In the genomic region with DNA sequence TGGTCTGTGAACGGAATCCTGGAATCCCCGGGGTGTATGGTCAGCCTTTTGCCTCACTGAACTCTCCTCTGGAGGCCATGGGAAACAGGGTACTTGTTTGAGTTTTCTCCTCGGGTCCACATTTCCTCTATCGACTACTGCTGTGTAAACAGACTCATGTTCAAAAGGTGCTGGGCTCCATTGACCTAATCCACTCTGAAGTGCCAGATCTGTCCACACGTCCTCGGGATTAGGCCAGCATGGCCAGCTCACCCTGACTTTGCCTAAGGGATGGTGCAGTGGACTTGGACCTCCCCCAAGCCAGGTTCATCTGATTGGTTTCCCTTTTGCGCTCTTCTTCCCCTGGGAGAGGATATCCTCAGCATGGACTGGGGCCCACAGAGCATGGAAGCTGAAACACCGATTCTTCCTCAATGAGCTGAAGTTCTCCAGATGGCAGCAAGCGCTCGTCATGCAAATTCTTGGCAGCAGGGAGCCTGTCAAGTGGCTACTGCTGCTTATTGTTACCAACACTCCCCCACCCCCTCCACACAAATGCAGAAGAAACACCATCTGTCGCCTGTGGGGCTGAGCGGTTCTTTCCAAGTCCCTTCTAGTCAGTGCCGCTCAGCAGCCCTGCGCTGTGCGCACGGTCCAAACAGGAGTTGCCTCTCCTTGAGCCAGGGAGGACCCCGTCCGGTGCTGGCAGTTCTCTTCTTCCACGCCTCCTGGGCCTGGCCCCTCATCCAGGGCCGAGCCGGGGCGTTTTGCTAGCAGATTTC, we compare ENCODE assay signal across 8 cellular contexts.
DNase-seq lines count a peak whose midpoint lies in the region; ATAC-seq and TF ChIP-seq lines count a peak whose summit lies in the region.

No MANE protein-coding gene starts in this region.

- DNase-seq in Peyer's patch (peak; percentile 51 to 74 (median 52)), fibroblast of mammary gland (ENCODE audit: low read depth) (peak; percentile 98), myocyte (ENCODE audit: low read depth) (peak; percentile 97), T-helper 9 cell (no peak), SKM-1 treated with dmso at 0.1 percent for 144 hours (lab: John Stamatoyannopoulos, UW; ENCODE audit: unreplicated experiment) (no peak)

- H3K36me3 ChIP-seq in Peyer's patch, result no peaks in the 10 kb centered on the region

- peak overlapping the region in 3 of 4 donors; percentile 44 to 75 (median 52) for H3K27ac ChIP-seq in Peyer's patch

- H3K4me3 ChIP-seq in Peyer's patch (peak overlapping the region in 3 of 4 donors; percentile 2 to 26 (median 13)), fibroblast of mammary gland (ENCODE audit: control insufficient read depth, low read depth, low read length) (no peak overlapping the region)

- TF ChIP-seq CTCF in Peyer's patch (IDR thresholded peaks at IDR 0.05) (no peak), fibroblast of mammary gland (conservative IDR thresholded peaks at IDR 0.05; ENCODE audit: control insufficient read depth, insufficient read depth, low read depth, low read length) (no peak)

- no peaks in the 10 kb centered on the region for H3K27me3 ChIP-seq in Peyer's patch

- H3K9me3 ChIP-seq in Peyer's patch, result no peaks in the 10 kb centered on the region

- peaks cover 0 to 3% (median 0%) of the 10 kb centered on the region in 4 donors for H3K4me1 ChIP-seq in Peyer's patch

- TF ChIP-seq POLR2A in Peyer's patch (IDR thresholded peaks at IDR 0.05), result no peak

- ATAC-seq in GM19023 (IDR thresholded peaks at IDR 0.05; ENCODE audit: unreplicated experiment) (peak; percentile 82), HG03565 (IDR thresholded peaks at IDR 0.05; ENCODE audit: unreplicated experiment) (peak; percentile 37), GM21576 (IDR thresholded peaks at IDR 0.05; ENCODE audit: unreplicated experiment) (no peak)

Comparison
In these comparisons a context has a peak if more than half of its experiments do, and no peak if none do; other contexts are left out.
1. DNase-seq: peak in Peyer's patch (3 of 3), fibroblast of mammary gland (single experiment) and myocyte (single experiment); none in T-helper 9 cell (single experiment) and SKM-1 treated with dmso at 0.1 percent for 144 hours (single experiment).